8 cellular contexts compared by ENCODE assay signal in the genomic region with DNA sequence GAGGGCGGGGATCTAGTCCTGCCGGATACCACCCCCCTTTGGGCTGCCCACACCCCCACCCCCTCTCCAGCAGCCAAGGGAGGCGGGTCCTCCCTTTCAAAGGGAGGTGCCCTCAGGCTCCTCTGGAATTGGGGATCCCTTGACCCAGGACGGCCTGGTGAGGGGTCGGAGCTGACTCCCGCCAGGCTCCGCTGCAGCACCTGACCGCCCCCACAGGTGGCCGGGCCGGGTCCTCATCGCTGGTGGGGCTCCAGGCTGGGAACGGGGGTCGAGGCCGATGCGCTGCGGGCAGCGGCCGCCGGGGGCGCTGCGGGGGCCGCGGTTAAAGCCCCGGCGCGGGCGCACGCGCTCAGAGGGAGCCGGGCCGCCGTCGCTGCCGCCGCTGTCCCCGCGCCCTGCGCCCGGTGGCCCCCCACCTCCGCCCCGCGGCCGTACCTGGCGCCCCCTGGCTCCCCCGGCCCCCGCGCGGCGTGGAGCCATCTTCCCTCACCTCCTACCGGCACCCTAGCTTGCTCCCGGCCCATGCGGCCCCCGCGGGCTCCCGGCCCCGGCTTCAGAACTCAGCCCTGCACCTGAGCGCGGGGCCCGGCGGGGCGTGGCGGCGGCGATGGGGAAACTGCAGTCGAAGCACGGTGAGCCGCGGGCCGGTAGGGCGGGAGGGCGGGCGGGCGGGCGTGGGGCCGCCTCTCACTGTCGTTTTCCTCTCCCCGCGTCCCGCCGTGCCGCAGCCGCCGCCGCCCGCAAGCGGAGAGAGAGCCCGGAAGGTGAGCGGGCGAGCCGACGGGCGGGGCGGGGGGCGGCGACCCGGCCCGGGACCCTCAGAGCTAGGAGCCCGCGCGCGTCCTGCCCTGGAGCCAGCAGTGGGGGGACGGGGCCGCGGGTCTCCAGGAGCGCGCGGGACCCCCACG. TPM values are rescaled to one million over a fixed set of nuclear protein-coding genes. Genes with fewer than 3 reads are reported as not detected.
DNase-seq lines count a peak whose midpoint lies in the region; FAIRE-seq and TF ChIP-seq lines count a peak whose summit lies in the region.

A gene with protein sequence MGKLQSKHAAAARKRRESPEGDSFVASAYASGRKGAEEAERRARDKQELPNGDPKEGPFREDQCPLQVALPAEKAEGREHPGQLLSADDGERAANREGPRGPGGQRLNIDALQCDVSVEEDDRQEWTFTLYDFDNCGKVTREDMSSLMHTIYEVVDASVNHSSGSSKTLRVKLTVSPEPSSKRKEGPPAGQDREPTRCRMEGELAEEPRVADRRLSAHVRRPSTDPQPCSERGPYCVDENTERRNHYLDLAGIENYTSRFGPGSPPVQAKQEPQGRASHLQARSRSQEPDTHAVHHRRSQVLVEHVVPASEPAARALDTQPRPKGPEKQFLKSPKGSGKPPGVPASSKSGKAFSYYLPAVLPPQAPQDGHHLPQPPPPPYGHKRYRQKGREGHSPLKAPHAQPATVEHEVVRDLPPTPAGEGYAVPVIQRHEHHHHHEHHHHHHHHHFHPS (plus strand): TSS at position 352 of the 908 bp plus-strand sequence. CDS start 256 bp downstream, at position 608.

- TF ChIP-seq CTCF in HFF-Myc (IDR thresholded peaks at IDR 0.05; ENCODE audit: low read depth, low read length, missing control alignments) (peak; percentile 51), bronchial epithelial cell (IDR thresholded peaks at IDR 0.05; ENCODE audit: insufficient read depth, low read length, severe bottlenecking) (peak; percentile 46), liver (IDR thresholded peaks at IDR 0.05; ENCODE audit: low read depth, low read length, missing input control) (peak; percentile 60)

- H3K36me3 ChIP-seq in bronchial epithelial cell (ENCODE audit: control insufficient read depth, insufficient read depth, low read length) (no peaks in the 10 kb centered on the region), liver (ENCODE audit: control insufficient read depth in 4 of 4, insufficient read depth in 3 of 4, low read depth in 1 of 4, low read length in 3 of 4) (no peaks in the 10 kb centered on the region)

- WGBS in liver = 4% methylated on average over 108 of the region's 108 CpGs

- no peak within 1 kb of the TSS for H3K27ac ChIP-seq in liver (ENCODE audit: low read depth in 1 of 2, low read length in 2 of 2)

- in situ Hi-C loops in SK-MEL-5 (cut with HindIII; ENCODE audit: low pct_unique_long_range_greater_than_20kb, low sequenced_read_pairs) = no loop called here

- H3K36me3 Mint-ChIP-seq in stimulated activated naive CD8-positive, alpha-beta T cell treated with anti-CD3 and anti-CD28 coated beads, Interleukin-15, Interleukin-2, amounts not matched to agents 100 ng/mL and 50 ng/mL, for 24 hours (ENCODE audit: low read depth) = no peaks in the 10 kb centered on the region

- FAIRE-seq in bronchial epithelial cell (lab: Jason Lieb, UNC) = no peak

- H3K4me1 ChIP-seq in liver (ENCODE audit: control insufficient read depth in 4 of 4, insufficient read depth in 4 of 4, low read length in 3 of 4) = peaks cover 0 to 22% (median 9%) of the 10 kb centered on the region in 4 donors

- peak within 1 kb of the TSS; percentile 6 for H3K4me3 Mint-ChIP-seq in stimulated activated naive CD8-positive, alpha-beta T cell treated with anti-CD3 and anti-CD28 coated beads, Interleukin-15, Interleukin-2, amounts not matched to agents 100 ng/mL and 50 ng/mL, for 24 hours

- H3K9me3 ChIP-seq in liver (ENCODE audit: control insufficient read depth in 4 of 4, low read length in 3 of 4) = no peaks in the 10 kb centered on the region

- DNase-seq in D341Med (ENCODE audit: low spot score) (peak; percentile 92), HFF-Myc (ENCODE audit: extremely low read depth, low read depth) (no peak), SK-MEL-5 (ENCODE audit: low read depth, low spot score) (peak; percentile 47), bronchial epithelial cell (ENCODE audit: low read depth) (no peak), midbrain (lab: John Stamatoyannopoulos, UW) (no peak), COR-L47 (lab: John Stamatoyannopoulos, UW) (no peak)

- no peaks in the 10 kb centered on the region for H3K9me3 Mint-ChIP-seq in stimulated activated naive CD8-positive, alpha-beta T cell treated with anti-CD3 and anti-CD28 coated beads, Interleukin-15, Interleukin-2, amounts not matched to agents 100 ng/mL and 50 ng/mL, for 24 hours

- peak within 1 kb of the TSS; percentile 15; the same call in 1 of the 2 replicates for H3K4me3 ChIP-seq in HFF-Myc (replicated peaks; ENCODE audit: low read depth, low read length)
- peak within 1 kb of the TSS; percentile 8 for H3K4me3 ChIP-seq in bronchial epithelial cell (ENCODE audit: low read depth, low read length)
- peak within 1 kb of the TSS in 1 of 3 donors; percentile 61 for H3K4me3 ChIP-seq in liver (ENCODE audit: low read depth in 1 of 3, low read length in 3 of 3)

- peaks cover 53% of the 10 kb centered on the region for H3K27me3 Mint-ChIP-seq in stimulated activated naive CD8-positive, alpha-beta T cell treated with anti-CD3 and anti-CD28 coated beads, Interleukin-15, Interleukin-2, amounts not matched to agents 100 ng/mL and 50 ng/mL, for 24 hours

- peaks cover 24% of the 10 kb centered on the region for H3K4me1 Mint-ChIP-seq in stimulated activated naive CD8-positive, alpha-beta T cell treated with anti-CD3 and anti-CD28 coated beads, Interleukin-15, Interleukin-2, amounts not matched to agents 100 ng/mL and 50 ng/mL, for 24 hours (ENCODE audit: low read depth)

- no peak within 1 kb of the TSS for H3K9ac ChIP-seq in liver (ENCODE audit: low read depth in 1 of 2, low read length in 2 of 2)

- H3K27me3 ChIP-seq in bronchial epithelial cell (ENCODE audit: control insufficient read depth, insufficient read depth, low read length) (peaks cover 39% of the 10 kb centered on the region), liver (ENCODE audit: control insufficient read depth in 4 of 4, insufficient read depth in 4 of 4, low read length in 3 of 4) (peaks cover 0 to 4% (median 1%) of the 10 kb centered on the region in 4 donors)

- no peak within 1 kb of the TSS for H3K27ac Mint-ChIP-seq in stimulated activated naive CD8-positive, alpha-beta T cell treated with anti-CD3 and anti-CD28 coated beads, Interleukin-15, Interleukin-2, amounts not matched to agents 100 ng/mL and 50 ng/mL, for 24 hours

- TF ChIP-seq RAD21 in liver (IDR thresholded peaks at IDR 0.05) = peak in 1 of 2 donors; percentile 10

TF ChIP-seq in liver, 16 proteins besides CTCF, POLR2A, EP300 and RAD21 (continues in another document):
- TF ChIP-seq HNF4G (IDR thresholded peaks at IDR 0.05) (no peak), FOXA1 (IDR thresholded peaks at IDR 0.05) (no peak), HNF4A (conservative IDR thresholded peaks at IDR 0.05) (no peak), EGR1 (IDR thresholded peaks at IDR 0.05; ENCODE audit: low read depth in 2 of 2) (no peak), RXRA (IDR thresholded peaks at IDR 0.05) (no peak), NR2F2 (IDR thresholded peaks at IDR 0.05) (no peak), FOXA2 (IDR thresholded peaks at IDR 0.05) (no peak), JUND (IDR thresholded peaks at IDR 0.05) (no peak)
- TF ChIP-seq, protein P1, sequence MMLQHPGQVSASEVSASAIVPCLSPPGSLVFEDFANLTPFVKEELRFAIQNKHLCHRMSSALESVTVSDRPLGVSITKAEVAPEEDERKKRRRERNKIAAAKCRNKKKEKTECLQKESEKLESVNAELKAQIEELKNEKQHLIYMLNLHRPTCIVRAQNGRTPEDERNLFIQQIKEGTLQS (IDR thresholded peaks at IDR 0.05) = no peak
- TF ChIP-seq, protein P2, sequence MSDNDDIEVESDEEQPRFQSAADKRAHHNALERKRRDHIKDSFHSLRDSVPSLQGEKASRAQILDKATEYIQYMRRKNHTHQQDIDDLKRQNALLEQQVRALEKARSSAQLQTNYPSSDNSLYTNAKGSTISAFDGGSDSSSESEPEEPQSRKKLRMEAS (IDR thresholded peaks at IDR 0.05) = no peak
- TF ChIP-seq, protein P3, sequence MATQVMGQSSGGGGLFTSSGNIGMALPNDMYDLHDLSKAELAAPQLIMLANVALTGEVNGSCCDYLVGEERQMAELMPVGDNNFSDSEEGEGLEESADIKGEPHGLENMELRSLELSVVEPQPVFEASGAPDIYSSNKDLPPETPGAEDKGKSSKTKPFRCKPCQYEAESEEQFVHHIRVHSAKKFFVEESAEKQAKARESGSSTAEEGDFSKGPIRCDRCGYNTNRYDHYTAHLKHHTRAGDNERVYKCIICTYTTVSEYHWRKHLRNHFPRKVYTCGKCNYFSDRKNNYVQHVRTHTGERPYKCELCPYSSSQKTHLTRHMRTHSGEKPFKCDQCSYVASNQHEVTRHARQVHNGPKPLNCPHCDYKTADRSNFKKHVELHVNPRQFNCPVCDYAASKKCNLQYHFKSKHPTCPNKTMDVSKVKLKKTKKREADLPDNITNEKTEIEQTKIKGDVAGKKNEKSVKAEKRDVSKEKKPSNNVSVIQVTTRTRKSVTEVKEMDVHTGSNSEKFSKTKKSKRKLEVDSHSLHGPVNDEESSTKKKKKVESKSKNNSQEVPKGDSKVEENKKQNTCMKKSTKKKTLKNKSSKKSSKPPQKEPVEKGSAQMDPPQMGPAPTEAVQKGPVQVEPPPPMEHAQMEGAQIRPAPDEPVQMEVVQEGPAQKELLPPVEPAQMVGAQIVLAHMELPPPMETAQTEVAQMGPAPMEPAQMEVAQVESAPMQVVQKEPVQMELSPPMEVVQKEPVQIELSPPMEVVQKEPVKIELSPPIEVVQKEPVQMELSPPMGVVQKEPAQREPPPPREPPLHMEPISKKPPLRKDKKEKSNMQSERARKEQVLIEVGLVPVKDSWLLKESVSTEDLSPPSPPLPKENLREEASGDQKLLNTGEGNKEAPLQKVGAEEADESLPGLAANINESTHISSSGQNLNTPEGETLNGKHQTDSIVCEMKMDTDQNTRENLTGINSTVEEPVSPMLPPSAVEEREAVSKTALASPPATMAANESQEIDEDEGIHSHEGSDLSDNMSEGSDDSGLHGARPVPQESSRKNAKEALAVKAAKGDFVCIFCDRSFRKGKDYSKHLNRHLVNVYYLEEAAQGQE (IDR thresholded peaks at IDR 0.05) = no peak

RNA-seq across cellular contexts. Expression of the gene that starts here (rescaled TPM):
- 1.9 and 3.0 TPM in 2 replicates for total RNA-seq in SK-MEL-5 (2014; rRNA removed; shearing (Covaris generic))
- 6.3 and 14.6 TPM in 2 replicates for polyA plus RNA-seq in SK-MEL-5 (2015; cell fraction: cytosol; rRNA removed)
- 54.2 and 102 TPM in 2 replicates for polyA plus RNA-seq in SK-MEL-5 (2015; cell fraction: nucleus; rRNA removed)
- total RNA-seq in bronchial epithelial cell (0.26 and 0.51 TPM in 2 replicates), liver (1 to 10 TPM in 1 of 2 donors, under 1 TPM in 1; 0.09 to 1.3 TPM)
- polyA plus RNA-seq in liver = under 1 TPM; 0.28 to 0.57 TPM

Comparison
In these comparisons a context has a peak if more than half of its experiments do, and no peak if none do; other contexts are left out.
1. DNase-seq: peak in D341Med (single experiment) and SK-MEL-5 (single experiment); none in HFF-Myc (single experiment), bronchial epithelial cell (single experiment), midbrain (single experiment) and COR-L47 (single experiment).
2. Peak in every context shown above with its lines, with median percentiles within 50 percentile points of each other: CTCF ChIP-seq.